In the genomic region with DNA sequence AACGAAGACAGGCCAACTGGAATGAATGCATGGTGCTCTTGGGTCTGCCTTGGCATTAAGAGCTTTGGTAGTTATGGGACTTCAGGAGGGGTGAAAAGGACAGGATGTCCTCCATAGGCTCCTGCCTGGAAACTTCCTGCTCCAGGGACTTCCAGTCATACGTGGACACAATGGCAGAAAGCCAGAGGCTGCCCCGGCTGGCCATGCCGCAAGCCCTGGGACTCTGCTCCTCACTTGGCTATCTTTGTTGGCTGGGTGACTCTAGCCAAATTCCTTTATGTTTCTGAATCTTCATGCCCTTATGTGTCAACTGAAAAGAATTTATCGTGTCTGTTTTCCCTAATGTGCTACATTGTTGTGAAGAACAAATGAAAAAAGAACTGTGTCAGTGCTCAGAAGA, we compare ENCODE assay signal across 9 cellular contexts.
DNase-seq lines count a peak whose midpoint lies in the region; ATAC-seq and TF ChIP-seq lines count a peak whose summit lies in the region.
"Had no signal": no experiment of that assay in that cellular context is flagged by ENCODE, and none has a peak within 500 bp of the region (broad histone marks: within the 10 kb centered on the region; RNA-seq: fewer than 3 reads in every experiment).

No MANE protein-coding gene starts in this region.

- H3K9me3 ChIP-seq in right cardiac atrium (ENCODE audit: control insufficient read depth, low read length) = no peaks in the 10 kb centered on the region

- peaks cover 12% of the 10 kb centered on the region for H3K4me1 ChIP-seq in right cardiac atrium (ENCODE audit: control insufficient read depth, insufficient read depth, low read length)

- H3K4me3 ChIP-seq in brain microvascular endothelial cell (ENCODE audit: low read depth, low read length) = no peak overlapping the region
- no peak overlapping the region for H3K4me3 ChIP-seq in right cardiac atrium (ENCODE audit: low read length)
- H3K4me3 ChIP-seq in retinal pigment epithelial cell (ENCODE audit: low read length) = no peak overlapping the region

- 24% methylated on average over 5 of the region's 5 CpGs for WGBS in right cardiac atrium

- peak; percentile 85 for ATAC-seq in right cardiac atrium
- ATAC-seq in GM18873 (IDR thresholded peaks at IDR 0.05; ENCODE audit: low FRiP score, unreplicated experiment) = no peak
- ATAC-seq in HG02870 (IDR thresholded peaks at IDR 0.05; ENCODE audit: unreplicated experiment) = no peak

- no peaks in the 10 kb centered on the region for H3K27me3 ChIP-seq in brain microvascular endothelial cell (replicated peaks)
- H3K27me3 ChIP-seq in right cardiac atrium (ENCODE audit: control insufficient read depth, insufficient read depth) = no peaks in the 10 kb centered on the region

- H3K27ac ChIP-seq in brain microvascular endothelial cell (peak overlapping the region; percentile 54), right cardiac atrium (ENCODE audit: low read length) (peak overlapping the region; percentile 1)

- DNase-seq in GM04503 (ENCODE audit: low read depth) (peak; percentile 77), brain microvascular endothelial cell (peak; percentile 75), right cardiac atrium (peak; percentile 74 to 82 (median 75)), retinal pigment epithelial cell (ENCODE audit: low read depth) (peak; percentile 30), 8988T (no peak)
- DNase-seq in stimulated activated naive CD4-positive, alpha-beta T cell (lab: John Stamatoyannopoulos, UW) = no peak
- DNase-seq: DMS153 had no signal

- in situ Hi-C loops in brain microvascular endothelial cell (cut with HindIII; ENCODE audit: low pct_ligation_motif_present, low sequenced_read_pairs) = no loop called here

- H3K36me3 ChIP-seq in brain microvascular endothelial cell (replicated peaks) = no peaks in the 10 kb centered on the region

- TF ChIP-seq CTCF in brain microvascular endothelial cell (IDR thresholded peaks at IDR 0.05; ENCODE audit: low read depth, low read length, missing control alignments) (no peak), retinal pigment epithelial cell (conservative IDR thresholded peaks at IDR 0.05; ENCODE audit: low read depth, low read length) (no peak)

- intact Hi-C loops in right cardiac atrium (cut with DNase I) = no loop called here

Comparison
In these comparisons a context has a peak if more than half of its experiments do, and no peak if none do; other contexts are left out.
1. DNase-seq: peak in GM04503 (single experiment), brain microvascular endothelial cell (single experiment), right cardiac atrium (3 of 3) and retinal pigment epithelial cell (single experiment); none in 8988T (single experiment) and stimulated activated naive CD4-positive, alpha-beta T cell (0 of 6).
2. ATAC-seq: peak in right cardiac atrium (2 of 2); none in GM18873 (single experiment) and HG02870 (single experiment).